ENCODE assay signal across 13 cellular contexts in the genomic region with DNA sequence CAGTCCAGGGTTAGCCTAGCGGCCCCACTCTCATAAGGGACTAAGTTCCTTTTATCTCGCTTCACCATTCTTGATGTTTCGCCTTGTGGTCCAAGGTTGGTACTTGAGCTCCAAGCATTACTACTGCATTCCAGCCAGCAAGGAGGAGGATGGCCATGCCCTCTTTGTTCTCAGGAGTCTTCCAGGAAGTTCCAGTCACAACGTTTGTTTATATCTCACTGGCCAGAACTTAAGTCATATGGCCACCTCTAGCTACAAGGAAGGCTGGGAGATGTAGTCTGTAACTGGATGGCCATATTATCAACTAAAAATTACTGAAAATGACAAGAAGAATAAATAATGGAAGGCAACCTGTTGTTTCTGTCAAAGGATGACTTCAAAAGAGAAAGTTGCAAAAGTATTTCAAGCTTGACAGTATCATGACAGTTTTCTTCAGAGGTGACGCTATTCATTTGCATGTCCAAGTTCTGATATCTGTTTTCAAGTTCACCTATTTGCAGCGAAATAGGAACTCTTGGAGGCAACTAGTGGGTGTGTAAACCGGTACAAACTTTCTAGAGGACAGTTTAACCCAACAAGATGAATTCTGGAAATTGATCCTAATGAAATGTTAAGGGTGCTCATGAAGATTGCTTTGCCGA.
A peak's percentile ranks its signal among the peaks of the same experiment; 100 is the strongest.
DNase-seq lines count a peak whose midpoint lies in the region; ATAC-seq and TF ChIP-seq lines count a peak whose summit lies in the region.
"Had no signal": no experiment of that assay in that cellular context is flagged by ENCODE, and none has a peak within 500 bp of the region (broad histone marks: within the 10 kb centered on the region; RNA-seq: fewer than 3 reads in every experiment).

No MANE protein-coding gene starts in this region.

- H3K27ac ChIP-seq in thoracic aorta: peak overlapping the region; percentile 60 to 90

- intact Hi-C loops in Right ventricle myocardium inferior (cut with DNase I): no loop called here
- intact Hi-C loops in Calu3 (cut with micrococcal nuclease; ENCODE audit: unreplicated experiment): no loop called here

- H3K9me3 ChIP-seq in T-helper 17 cell (ENCODE audit: control insufficient read depth, low read length, poor library complexity, severe bottlenecking) (no peaks in the 10 kb centered on the region), thoracic aorta (no peaks in the 10 kb centered on the region)

- H3K27ac Mint-ChIP-seq in HFFc6 (peak overlapping the region; percentile 99), T-helper 17 cell (peak overlapping the region; percentile 43), Calu3 (ENCODE audit: unreplicated experiment) (no peak overlapping the region)
- H3K27ac Mint-ChIP-seq: activated CD4-positive, alpha-beta memory T cell treated with anti-CD3 and anti-CD28 coated beads for 36 hours; activated naive CD4-positive, alpha-beta T cell treated with anti-CD3 and anti-CD28 coated beads, Interleukin-2, amount 10 ng/mL, durations not matched to agents 7 days and 5 days; naive B cell had no signal

- BruUV-seq in Calu3 (replicated peaks; lab: Mats Ljungman, UMichigan): no TSS peak

- no peaks in the 10 kb centered on the region for H3K36me3 ChIP-seq in thoracic aorta

- H3K9me3 Mint-ChIP-seq in HFFc6: no peaks in the 10 kb centered on the region
- no peaks in the 10 kb centered on the region for H3K9me3 Mint-ChIP-seq in Calu3 (ENCODE audit: low read depth, unreplicated experiment)
- H3K9me3 Mint-ChIP-seq: activated CD4-positive, alpha-beta memory T cell treated with anti-CD3 and anti-CD28 coated beads for 36 hours; activated naive CD4-positive, alpha-beta T cell treated with anti-CD3 and anti-CD28 coated beads, Interleukin-2, amount 10 ng/mL, durations not matched to agents 7 days and 5 days; naive B cell had no signal

- peak overlapping the region; percentile 87 for H3K4me3 Mint-ChIP-seq in HFFc6
- no peak overlapping the region for H3K4me3 Mint-ChIP-seq in T-helper 17 cell
- H3K4me3 Mint-ChIP-seq in Calu3 (ENCODE audit: low read depth, unreplicated experiment): no peak overlapping the region
- H3K4me3 Mint-ChIP-seq: activated CD4-positive, alpha-beta memory T cell treated with anti-CD3 and anti-CD28 coated beads for 36 hours; activated naive CD4-positive, alpha-beta T cell treated with anti-CD3 and anti-CD28 coated beads, Interleukin-2, amount 10 ng/mL, durations not matched to agents 7 days and 5 days; naive B cell had no signal

- TF ChIP-seq CTCF in HFFc6 (IDR thresholded peaks at IDR 0.05) (no peak), fibroblast of villous mesenchyme (IDR thresholded peaks at IDR 0.05; ENCODE audit: insufficient read depth, low read depth, low read length) (no peak), thoracic aorta (IDR thresholded peaks at IDR 0.05) (no peak), Calu3 (IDR thresholded peaks at IDR 0.05; ENCODE audit: unreplicated experiment) (no peak)

- DNase-seq in HFFc6 (peak; percentile 60), T-helper 17 cell (no peak), fibroblast of villous mesenchyme (ENCODE audit: low read depth) (peak; percentile 70), thoracic aorta (ENCODE audit: low spot score) (no peak), Right ventricle myocardium inferior (ENCODE audit: missing footprints) (no peak), Calu3 (no peak)
- DNase-seq in effector CD4-positive, alpha-beta T cell: no peak
- DNase-seq: activated CD4-positive, alpha-beta memory T cell treated with anti-CD3 and anti-CD28 coated beads for 36 hours; activated naive CD4-positive, alpha-beta T cell treated with anti-CD3 and anti-CD28 coated beads, Interleukin-2, amount 10 ng/mL, durations not matched to agents 7 days and 5 days; naive B cell; NCI-H446 treated with DMSO at 0.1 percent for 48 hours had no signal

- H3K4me3 ChIP-seq in fibroblast of villous mesenchyme (ENCODE audit: low read depth, low read length) (no peak overlapping the region), thoracic aorta (no peak overlapping the region)
- H3K4me3 ChIP-seq: skin epidermis had no signal

- H3K36me3 Mint-ChIP-seq in HFFc6 (ENCODE audit: low read depth): peaks cover 14% of the 10 kb centered on the region
- H3K36me3 Mint-ChIP-seq in T-helper 17 cell (ENCODE audit: low read depth): no peaks in the 10 kb centered on the region
- no peaks in the 10 kb centered on the region for H3K36me3 Mint-ChIP-seq in Calu3 (ENCODE audit: insufficient read depth, unreplicated experiment)
- H3K36me3 Mint-ChIP-seq: activated CD4-positive, alpha-beta memory T cell treated with anti-CD3 and anti-CD28 coated beads for 36 hours; naive B cell had no signal

- H3K27me3 Mint-ChIP-seq in HFFc6 (ENCODE audit: insufficient read depth): no peaks in the 10 kb centered on the region
- peaks cover 15% of the 10 kb centered on the region for H3K27me3 Mint-ChIP-seq in T-helper 17 cell
- no peaks in the 10 kb centered on the region for H3K27me3 Mint-ChIP-seq in Calu3 (ENCODE audit: unreplicated experiment)
- H3K27me3 Mint-ChIP-seq: activated CD4-positive, alpha-beta memory T cell treated with anti-CD3 and anti-CD28 coated beads for 36 hours; activated naive CD4-positive, alpha-beta T cell treated with anti-CD3 and anti-CD28 coated beads, Interleukin-2, amount 10 ng/mL, durations not matched to agents 7 days and 5 days; naive B cell had no signal

- peaks cover 27 to 69% of the 10 kb centered on the region in 2 donors for H3K4me1 ChIP-seq in thoracic aorta (ENCODE audit: control insufficient read depth in 1 of 2, low read depth in 2 of 2)

- ATAC-seq in T-helper 17 cell (no peak), thoracic aorta (ENCODE audit: insufficient number of reproducible peaks, low FRiP score, low read depth) (no peak), HG02678 (IDR thresholded peaks at IDR 0.05; ENCODE audit: unreplicated experiment) (no peak), Right ventricle myocardium inferior (no peak)

- H3K4me1 Mint-ChIP-seq in HFFc6 (ENCODE audit: low read depth) (peaks cover 73% of the 10 kb centered on the region), T-helper 17 cell (peaks cover 13% of the 10 kb centered on the region), Calu3 (ENCODE audit: low read depth, unreplicated experiment) (peaks cover 23% of the 10 kb centered on the region)
- H3K4me1 Mint-ChIP-seq: activated naive CD4-positive, alpha-beta T cell treated with anti-CD3 and anti-CD28 coated beads, Interleukin-2, amount 10 ng/mL, durations not matched to agents 7 days and 5 days had no signal

- no peaks in the 10 kb centered on the region for H3K27me3 ChIP-seq in thoracic aorta (replicated peaks; ENCODE audit: insufficient read depth)

- CTCF ChIA-PET in Calu3 (lab: Charles Lee): no interaction called here

Comparison
In these comparisons a context has a peak if more than half of its experiments do, and no peak if none do; other contexts are left out.
1. DNase-seq: peak in HFFc6 (single experiment) and fibroblast of villous mesenchyme (single experiment); none in T-helper 17 cell (0 of 3), thoracic aorta (single experiment), effector CD4-positive, alpha-beta T cell (single experiment), Right ventricle myocardium inferior (single experiment) and Calu3 (single experiment).